ENCODE assay signal across 25 cellular contexts in genomic region chr10:74044419-74044818, GRCh38.
"Had no signal": no experiment of that assay in that cellular context is flagged by ENCODE, and none has a peak within 500 bp of the region (broad histone marks: within the 10 kb centered on the region; RNA-seq: fewer than 3 reads in every experiment).

No MANE protein-coding gene starts in this region.

- H3K27me3 ChIP-seq: ascending aorta, brain microvascular endothelial cell, esophagus squamous epithelium, heart right ventricle, upper lobe of left lung had no signal

- H3K4me1 ChIP-seq: prostate gland had no signal

- H3K9me3 ChIP-seq: ascending aorta, esophagus squamous epithelium, heart right ventricle, prostate gland, upper lobe of left lung had no signal

- H3K27me3 Mint-ChIP-seq: activated T-cell treated with anti-CD3 and anti-CD28 coated beads, Interleukin-2, amount 50 U/mL, for 24 hours; activated T-helper 17 cell treated with anti-CD3 and anti-CD28 coated beads, Interleukin-2, amount 50 U/mL, for 72 hours; T-cell had no signal

- H3K36me3 Mint-ChIP-seq: activated naive CD4-positive, alpha-beta T cell treated with anti-CD3 and anti-CD28 coated beads, Interleukin-2, amount 50 U/mL, for 72 hours; natural killer cell had no signal

- FAIRE-seq: colon, keratinocyte, TTC549 had no signal

- H3K27ac ChIP-seq: brain microvascular endothelial cell, prostate gland, upper lobe of left lung had no signal

- H3K4me3 ChIP-seq: ascending aorta, esophagus squamous epithelium, heart right ventricle, prostate gland, upper lobe of left lung had no signal

- H3K27ac Mint-ChIP-seq: activated naive CD4-positive, alpha-beta T cell treated with anti-CD3 and anti-CD28 coated beads, Interleukin-2, amount 50 U/mL, for 72 hours; activated T-cell treated with anti-CD3 and anti-CD28 coated beads, Interleukin-2, amount 50 U/mL, for 24 hours; mesothelial cell of epicardium; T-cell had no signal

- ATAC-seq: activated naive CD4-positive, alpha-beta T cell treated with anti-CD3 and anti-CD28 coated beads, Interleukin-2, amount 50 U/mL, for 72 hours; activated T-helper 17 cell treated with anti-CD3 and anti-CD28 coated beads, Interleukin-2, amount 50 U/mL, for 72 hours; left lobe of liver; natural killer cell; right cardiac atrium; stimulated activated naive CD8-positive, alpha-beta T cell treated with anti-CD3 and anti-CD28 coated beads, Interleukin-15, Interleukin-2, amounts not matched to agents 100 U/mL and 50 U/mL, for 24 hours; T-cell had no signal

- H3K9me3 Mint-ChIP-seq: activated naive CD4-positive, alpha-beta T cell treated with anti-CD3 and anti-CD28 coated beads, Interleukin-2, amount 50 U/mL, for 72 hours; activated T-cell treated with anti-CD3 and anti-CD28 coated beads, Interleukin-2, amount 50 U/mL, for 24 hours; activated T-helper 17 cell treated with anti-CD3 and anti-CD28 coated beads, Interleukin-2, amount 50 U/mL, for 72 hours; mesothelial cell of epicardium; natural killer cell; T-cell had no signal

- DNase-seq: activated CD4-positive, alpha-beta T cell treated with anti-CD3 and anti-CD28 coated beads for 1 hour; activated CD4-positive, alpha-beta T cell treated with anti-CD3 and anti-CD28 coated beads, Interleukin-2, amount 50 U/mL, for 4 hours; activated CD8-positive, alpha-beta memory T cell treated with anti-CD3 and anti-CD28 coated beads for 24 hours; activated CD8-positive, alpha-beta memory T cell treated with anti-CD3 and anti-CD28 coated beads, Interleukin-2, amount 50 U/mL, for 4 hours; activated T-cell treated with anti-CD3 and anti-CD28 coated beads, Interleukin-2, amount 50 U/mL, for 24 hours; brain microvascular endothelial cell; central memory CD4-positive, alpha-beta T cell; esophagus squamous epithelium; heart right ventricle; natural killer cell; right cardiac atrium; stimulated activated CD4-positive, alpha-beta T cell treated with anti-CD3 and anti-CD28 coated beads, Interleukin-12 subunit alpha, Interleukin-12 subunit beta, amount 100 ng/mL, for 4 hours; stimulated activated CD4-positive, alpha-beta T cell treated with anti-CD3 and anti-CD28 coated beads, Interleukin-4, amount 100 ng/mL, for 4 hours; stimulated activated naive CD8-positive, alpha-beta T cell treated with anti-CD3 and anti-CD28 coated beads, Interleukin-15, Interleukin-2, amounts not matched to agents 100 U/mL and 50 U/mL, for 24 hours; T-cell; upper lobe of left lung had no signal

- H3K36me3 ChIP-seq: prostate gland had no signal

- H3K4me3 Mint-ChIP-seq: activated T-cell treated with anti-CD3 and anti-CD28 coated beads, Interleukin-2, amount 50 U/mL, for 24 hours; activated T-helper 17 cell treated with anti-CD3 and anti-CD28 coated beads, Interleukin-2, amount 50 U/mL, for 72 hours; mesothelial cell of epicardium; natural killer cell; T-cell had no signal
